9 cellular contexts compared by ENCODE assay signal in genomic region chr2:43576983-43577892, GRCh38. TPM values are rescaled to one million over a fixed set of nuclear protein-coding genes. Genes with fewer than 3 reads are reported as not detected.
DNase-seq lines count a peak whose midpoint lies in the region; ATAC-seq and TF ChIP-seq lines count a peak whose summit lies in the region.
"Had no signal": no experiment of that assay in that cellular context is flagged by ENCODE, and none has a peak within 500 bp of the region (broad histone marks: within the 10 kb centered on the region; RNA-seq: fewer than 3 reads in every experiment).

No MANE protein-coding gene starts in this region.

- no peaks in the 10 kb centered on the region for H3K27me3 ChIP-seq in SK-N-SH (ENCODE audit: insufficient read depth)

- no peaks in the 10 kb centered on the region for H3K27me3 Mint-ChIP-seq in activated CD4-positive, alpha-beta memory T cell treated with anti-CD3 and anti-CD28 coated beads, Interleukin-2, amount 10 ng/mL, durations not matched to agents 7 days and 5 days
- H3K27me3 Mint-ChIP-seq in activated CD4-positive, alpha-beta memory T cell treated with anti-CD3 and anti-CD28 coated beads for 36 hours, result no peaks in the 10 kb centered on the region
- H3K27me3 Mint-ChIP-seq: central memory CD8-positive, alpha-beta T cell had no signal

- H3K4me2 ChIP-seq in SK-N-SH, result no peak overlapping the region

- no peaks in the 10 kb centered on the region for H4K20me1 ChIP-seq in SK-N-SH (ENCODE audit: insufficient read depth)

- H3K36me3 Mint-ChIP-seq in activated CD4-positive, alpha-beta memory T cell treated with anti-CD3 and anti-CD28 coated beads, Interleukin-2, amount 10 ng/mL, durations not matched to agents 7 days and 5 days (ENCODE audit: low read depth), result peaks cover 63% of the 10 kb centered on the region
- H3K36me3 Mint-ChIP-seq in activated CD4-positive, alpha-beta memory T cell treated with anti-CD3 and anti-CD28 coated beads for 36 hours, result peaks cover 58% of the 10 kb centered on the region

- H3F3A ChIP-seq in SK-N-SH (replicated peaks; ENCODE audit: insufficient read depth), result peaks cover 19% of the 10 kb centered on the region

- H3K36me3 ChIP-seq in SK-N-SH (replicated peaks in 1 of 2; ENCODE audit: control insufficient read depth in 1 of 2, insufficient read depth in 2 of 2, low read length in 1 of 2), result peaks cover 74 to 75% of the 10 kb centered on the region in 2 experiments

- 50% methylated on average over 8 of the region's 8 CpGs for WGBS in SK-N-SH (ENCODE audit: low lambda C conversion rate)

- no peaks in the 10 kb centered on the region for H3K9me3 Mint-ChIP-seq in activated CD4-positive, alpha-beta memory T cell treated with anti-CD3 and anti-CD28 coated beads, Interleukin-2, amount 10 ng/mL, durations not matched to agents 7 days and 5 days
- no peaks in the 10 kb centered on the region for H3K9me3 Mint-ChIP-seq in activated CD4-positive, alpha-beta memory T cell treated with anti-CD3 and anti-CD28 coated beads for 36 hours
- H3K9me3 Mint-ChIP-seq: central memory CD8-positive, alpha-beta T cell had no signal

- H3K27ac ChIP-seq in SK-N-SH (ENCODE audit: low read depth in 2 of 2, low read length in 1 of 2), result peak overlapping the region in 1 of 2 experiments; percentile 57; a peak in 1 of 4 replicates

- H3K4me3 Mint-ChIP-seq in activated CD4-positive, alpha-beta memory T cell treated with anti-CD3 and anti-CD28 coated beads, Interleukin-2, amount 10 ng/mL, durations not matched to agents 7 days and 5 days, result no peak overlapping the region
- H3K4me3 Mint-ChIP-seq in activated CD4-positive, alpha-beta memory T cell treated with anti-CD3 and anti-CD28 coated beads for 36 hours, result no peak overlapping the region
- H3K4me3 Mint-ChIP-seq: central memory CD8-positive, alpha-beta T cell had no signal

- no peaks in the 10 kb centered on the region for H3K9me3 ChIP-seq in SK-N-SH

- H3K9me2 ChIP-seq in SK-N-SH, result no peaks in the 10 kb centered on the region

- intact Hi-C loops in activated CD4-positive, alpha-beta memory T cell treated with anti-CD3 and anti-CD28 coated beads for 36 hours (cut with micrococcal nuclease), result loop anchor here (2.0 kb wide), 1 partner anchor 18 kb away; no protein-coding TSS in a partner anchor

- CTCF ChIA-PET in activated CD4-positive, alpha-beta memory T cell treated with anti-CD3 and anti-CD28 coated beads, Interleukin-2, amount 10 ng/mL, durations not matched to agents 7 days and 5 days (lab: Charles Lee), result interaction anchor here (0.6 to 3.3 kb wide), 30 partner anchors 9 to 1731 kb away, joined by 3 to 31 read pairs (median 4); partner anchors contain the start of genes PLEKHH2 and THADA
- CTCF ChIA-PET in activated CD4-positive, alpha-beta memory T cell treated with anti-CD3 and anti-CD28 coated beads for 36 hours (lab: Charles Lee), result interaction anchor here (0.5 to 5.7 kb wide), 33 partner anchors 9 to 749 kb away, joined by 3 to 67 read pairs (median 5); partner anchors contain the start of gene THADA
- CTCF ChIA-PET in SK-N-SH (lab: Yijun Ruan, JAX), result interaction anchor here (0.6 to 3.3 kb wide), 69 partner anchors 9 to 1169 kb away, joined by 3 to 62 read pairs (median 4); partner anchors contain the start of genes C1GALT1C1L, DYNC2LI1, PLEKHH2 and THADA

- peak; percentile 30 for DNase-seq in activated CD4-positive, alpha-beta memory T cell treated with anti-CD3 and anti-CD28 coated beads, Interleukin-2, amount 10 ng/mL, durations not matched to agents 7 days and 5 days
- DNase-seq in activated CD4-positive, alpha-beta memory T cell treated with anti-CD3 and anti-CD28 coated beads for 36 hours, result no peak
- peak; percentile 76 to 86 for DNase-seq in Kasumi-1 (lab: John Stamatoyannopoulos, UW)
- peak; percentile 49 for DNase-seq in SK-N-SH
- peak; percentile 75 for DNase-seq in fibroblast of gingiva (ENCODE audit: low read depth)
- DNase-seq in non-pigmented ciliary epithelial cell (ENCODE audit: low read depth), result peak; percentile 31

- H3K79me2 ChIP-seq in SK-N-SH (ENCODE audit: insufficient read depth), result no peaks in the 10 kb centered on the region; the same call in 1 of the 2 replicates

- H3K4me3 ChIP-seq in SK-N-SH (ENCODE audit: low read depth in 2 of 2, low read length in 1 of 2), result no peak overlapping the region

- H3K4me1 Mint-ChIP-seq in activated CD4-positive, alpha-beta memory T cell treated with anti-CD3 and anti-CD28 coated beads, Interleukin-2, amount 10 ng/mL, durations not matched to agents 7 days and 5 days, result peaks cover 21% of the 10 kb centered on the region
- H3K4me1 Mint-ChIP-seq in activated CD4-positive, alpha-beta memory T cell treated with anti-CD3 and anti-CD28 coated beads for 36 hours (ENCODE audit: low read depth), result peaks cover 41% of the 10 kb centered on the region
- H3K4me1 Mint-ChIP-seq: central memory CD8-positive, alpha-beta T cell had no signal

- TF ChIP-seq EP300 in SK-N-SH (IDR thresholded peaks at IDR 0.05; ENCODE audit: borderline replicate concordance in 1 of 2, low read depth in 1 of 2, low read length in 1 of 2), result no peak

- H3K9ac ChIP-seq in SK-N-SH, result no peak overlapping the region

- peak; percentile 68 for TF ChIP-seq RAD21 in SK-N-SH (IDR thresholded peaks at IDR 0.05; ENCODE audit: low read length)

- H3K4me1 ChIP-seq in SK-N-SH (ENCODE audit: control insufficient read depth in 1 of 2, insufficient read depth in 2 of 2, low read depth in 1 of 2, low read length in 1 of 2), result no peaks in the 10 kb centered on the region

- POLR2A ChIA-PET in activated CD4-positive, alpha-beta memory T cell treated with anti-CD3 and anti-CD28 coated beads, Interleukin-2, amount 10 ng/mL, durations not matched to agents 7 days and 5 days (lab: Charles Lee), result interaction anchor here (0.5 to 2.0 kb wide), 4 partner anchors 10 to 192 kb away, joined by 3 to 8 read pairs (median 4); partner anchors contain the start of gene THADA
- POLR2A ChIA-PET in activated CD4-positive, alpha-beta memory T cell treated with anti-CD3 and anti-CD28 coated beads for 36 hours (lab: Charles Lee), result interaction anchor here (0.6 to 1.2 kb wide), 4 partner anchors 10 to 335 kb away, joined by 3 to 4 read pairs (median 4); no protein-coding TSS in a partner anchor
- POLR2A ChIA-PET in SK-N-SH (lab: Yijun Ruan, JAX), result interaction anchor here (0.6 to 0.9 kb wide), 4 partner anchors 8 to 249 kb away, joined by 3 to 4 read pairs (median 3); partner anchors contain the start of gene THADA

- no peak overlapping the region for H3K27ac Mint-ChIP-seq in activated CD4-positive, alpha-beta memory T cell treated with anti-CD3 and anti-CD28 coated beads, Interleukin-2, amount 10 ng/mL, durations not matched to agents 7 days and 5 days
- H3K27ac Mint-ChIP-seq in activated CD4-positive, alpha-beta memory T cell treated with anti-CD3 and anti-CD28 coated beads for 36 hours, result no peak overlapping the region

- no peak for ATAC-seq in GM19455 (IDR thresholded peaks at IDR 0.05; ENCODE audit: unreplicated experiment)
- no peak for ATAC-seq in HG02588 (IDR thresholded peaks at IDR 0.05; ENCODE audit: unreplicated experiment)

- peak; percentile 99 for TF ChIP-seq CTCF in SK-N-SH (IDR thresholded peaks at IDR 0.05)

- peak overlapping the region; percentile 39; the same call in 1 of the 2 replicates for H2AFZ ChIP-seq in SK-N-SH (ENCODE audit: low read depth)

TF ChIP-seq in SK-N-SH, 30 proteins besides CTCF, POLR2A, EP300 and RAD21:
- TF ChIP-seq SMC3 (IDR thresholded peaks at IDR 0.05; ENCODE audit: low read depth, low read length), result peak; percentile 71
- TF ChIP-seq FOSL2 (IDR thresholded peaks at IDR 0.05; ENCODE audit: borderline replicate concordance, low read depth), result peak; percentile 69; the same call in 1 of the 2 replicates
- TF ChIP-seq JUND (IDR thresholded peaks at IDR 0.05), result 0 out of 2 replicates have a peak, but pooled peaks have one; percentile 11
- no peak for TF ChIP-seq CHD2 (IDR thresholded peaks at IDR 0.05; ENCODE audit: low read length, partially characterized antibody)
- TF ChIP-seq TEAD4 (IDR thresholded peaks at IDR 0.05; ENCODE audit: borderline replicate concordance, insufficient read depth), result 0 out of 2 replicates have a peak, but pooled peaks have one; percentile 15

RNA-seq across cellular contexts. Expression of gene THADA, which starts 18.6 kb away (rescaled TPM):
- 10 to 100 TPM; 21.6 to 25.8 TPM for total RNA-seq in activated CD4-positive, alpha-beta memory T cell treated with anti-CD3 and anti-CD28 coated beads, Interleukin-2, amount 10 ng/mL, durations not matched to agents 7 days and 5 days
- 10 to 100 TPM; 39.0 to 46.6 TPM for total RNA-seq in activated CD4-positive, alpha-beta memory T cell treated with anti-CD3 and anti-CD28 coated beads for 36 hours
- polyA plus RNA-seq in SK-N-SH (2012; rRNA removed), result 17.1 and 25.6 TPM in 2 replicates
- 10.6 and 14.2 TPM in 2 replicates for polyA plus RNA-seq in SK-N-SH (2012; cell fraction: cytosol; rRNA removed)
- polyA plus RNA-seq in SK-N-SH (2012; cell fraction: nucleus; rRNA removed), result 55.8 and 67.5 TPM in 2 replicates

RNA-seq across cellular contexts. Expression of gene PLEKHH2, which starts 59.8 kb away (rescaled TPM):
- under 1 TPM; 0.35 to 0.48 TPM for total RNA-seq in activated CD4-positive, alpha-beta memory T cell treated with anti-CD3 and anti-CD28 coated beads, Interleukin-2, amount 10 ng/mL, durations not matched to agents 7 days and 5 days
- total RNA-seq in activated CD4-positive, alpha-beta memory T cell treated with anti-CD3 and anti-CD28 coated beads for 36 hours, result under 1 TPM; 0.73 to 0.81 TPM
- 1.9 and 3.1 TPM in 2 replicates for polyA plus RNA-seq in SK-N-SH (2012; rRNA removed)
- polyA plus RNA-seq in SK-N-SH (2012; cell fraction: cytosol; rRNA removed), result 0.79 and 0.85 TPM in 2 replicates
- polyA plus RNA-seq in SK-N-SH (2012; cell fraction: nucleus; rRNA removed), result 7.0 and 14.4 TPM in 2 replicates
